ENCODE assay signal across 15 cellular contexts in the genomic region with DNA sequence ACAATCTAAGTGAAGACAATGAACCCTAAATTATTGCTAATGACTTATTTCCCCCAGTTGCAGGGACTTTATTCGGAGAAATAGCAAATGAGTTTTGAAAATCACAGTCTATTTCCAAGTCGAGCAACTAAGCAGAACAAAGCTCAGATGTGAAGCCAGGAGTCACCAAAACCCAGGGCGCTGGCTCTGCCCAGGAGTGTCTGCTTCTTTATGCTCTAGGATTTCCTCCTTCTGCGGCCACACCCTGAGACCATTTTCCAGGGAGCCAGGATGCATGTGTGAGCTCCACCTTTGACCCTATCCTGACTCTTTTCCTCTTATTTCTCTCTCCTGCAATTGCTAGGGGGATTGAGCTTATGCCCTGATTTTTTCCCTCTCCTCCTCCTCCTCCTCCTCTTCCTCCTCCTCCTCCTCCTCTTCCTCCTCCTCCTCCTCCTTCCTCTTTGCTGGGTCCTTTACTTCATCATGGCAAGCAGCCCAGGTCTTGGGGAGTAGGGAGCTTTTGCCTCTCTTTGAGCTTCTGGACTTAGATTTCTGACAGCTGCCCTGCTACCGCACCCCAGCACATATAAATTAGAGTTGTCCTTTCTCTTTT.
A peak's percentile ranks its signal among the peaks of the same experiment; 100 is the strongest.
DNase-seq lines count a peak whose midpoint lies in the region; ATAC-seq, FAIRE-seq and TF ChIP-seq lines count a peak whose summit lies in the region.
"Had no signal": no experiment of that assay in that cellular context is flagged by ENCODE, and none has a peak within 500 bp of the region (broad histone marks: within the 10 kb centered on the region; RNA-seq: fewer than 3 reads in every experiment).

No MANE protein-coding gene starts in this region.

- POLR2A ChIA-PET in A549 (lab: Yijun Ruan, JAX): no interaction called here

- H3K9me3 Mint-ChIP-seq in activated T-cell treated with anti-CD3 and anti-CD28 coated beads, Interleukin-2, amount 50 U/mL, for 72 hours: peaks cover 0 to 1% of the 10 kb centered on the region in 2 donors
- peaks cover 3% of the 10 kb centered on the region for H3K9me3 Mint-ChIP-seq in stimulated activated effector memory CD8-positive, alpha-beta T cell treated with anti-CD3 and anti-CD28 coated beads, Interleukin-12 subunit alpha, Interleukin-12 subunit beta, amount 100 ng/mL, for 72 hours

- no peak overlapping the region for H3K4me3 Mint-ChIP-seq in activated T-cell treated with anti-CD3 and anti-CD28 coated beads, Interleukin-2, amount 50 U/mL, for 72 hours
- H3K4me3 Mint-ChIP-seq in stimulated activated effector memory CD8-positive, alpha-beta T cell treated with anti-CD3 and anti-CD28 coated beads, Interleukin-12 subunit alpha, Interleukin-12 subunit beta, amount 100 ng/mL, for 72 hours: no peak overlapping the region
- H3K4me3 Mint-ChIP-seq: B cell; CD4-positive, alpha-beta memory T cell had no signal

- H3K4me1 Mint-ChIP-seq in activated T-cell treated with anti-CD3 and anti-CD28 coated beads, Interleukin-2, amount 50 U/mL, for 72 hours (ENCODE audit: low read depth): no peaks in the 10 kb centered on the region
- no peaks in the 10 kb centered on the region for H3K4me1 Mint-ChIP-seq in stimulated activated effector memory CD8-positive, alpha-beta T cell treated with anti-CD3 and anti-CD28 coated beads, Interleukin-12 subunit alpha, Interleukin-12 subunit beta, amount 100 ng/mL, for 72 hours
- H3K4me1 Mint-ChIP-seq: B cell; CD4-positive, alpha-beta memory T cell had no signal

- 50% methylated on average over 5 of the region's 5 CpGs for WGBS in A549 (ENCODE audit: missing lambda C conversion rate)

- intact Hi-C loops in mucosa of descending colon (cut with DNase I, micrococcal nuclease): no loop called here

- no peak for TF ChIP-seq CTCF in A549 (IDR thresholded peaks at IDR 0.05)
- TF ChIP-seq CTCF in mucosa of descending colon (IDR thresholded peaks at IDR 0.05): no peak

- peak; percentile 51 for FAIRE-seq in A549 (lab: Jason Lieb, UNC)
- FAIRE-seq: HepG2 had no signal

- H3K4me3 ChIP-seq in A549 (no peak overlapping the region), mucosa of descending colon (no peak overlapping the region)

- H3K27ac Mint-ChIP-seq in activated T-cell treated with anti-CD3 and anti-CD28 coated beads, Interleukin-2, amount 50 U/mL, for 72 hours: no peak overlapping the region
- H3K27ac Mint-ChIP-seq in stimulated activated effector memory CD8-positive, alpha-beta T cell treated with anti-CD3 and anti-CD28 coated beads, Interleukin-12 subunit alpha, Interleukin-12 subunit beta, amount 100 ng/mL, for 72 hours: no peak overlapping the region
- H3K27ac Mint-ChIP-seq: B cell; CD4-positive, alpha-beta memory T cell had no signal

- no peaks in the 10 kb centered on the region for H3K36me3 Mint-ChIP-seq in activated T-cell treated with anti-CD3 and anti-CD28 coated beads, Interleukin-2, amount 50 U/mL, for 72 hours (ENCODE audit: insufficient read depth in 2 of 2)
- H3K36me3 Mint-ChIP-seq in stimulated activated effector memory CD8-positive, alpha-beta T cell treated with anti-CD3 and anti-CD28 coated beads, Interleukin-12 subunit alpha, Interleukin-12 subunit beta, amount 100 ng/mL, for 72 hours: no peaks in the 10 kb centered on the region
- H3K36me3 Mint-ChIP-seq: CD4-positive, alpha-beta memory T cell had no signal

- no peak for TF ChIP-seq RAD21 in A549 (conservative IDR thresholded peaks at IDR 0.05 in 1 of 2, IDR thresholded peaks at IDR 0.05 in 1 of 2)

- H3K9me3 ChIP-seq in A549 (no peaks in the 10 kb centered on the region), mucosa of descending colon (no peaks in the 10 kb centered on the region)

- no peaks in the 10 kb centered on the region for H3K27me3 Mint-ChIP-seq in activated T-cell treated with anti-CD3 and anti-CD28 coated beads, Interleukin-2, amount 50 U/mL, for 72 hours (ENCODE audit: low read depth)

- CTCF ChIA-PET in A549 (lab: Yijun Ruan, JAX): interaction anchor here (0.6 to 2.2 kb wide), 2 partner anchors 8 to 236 kb away, joined by 3 to 12 read pairs; no protein-coding TSS in a partner anchor

- no peak for TF ChIP-seq EP300 in A549 (IDR thresholded peaks at IDR 0.05)

- H3K36me3 ChIP-seq in mucosa of descending colon (ENCODE audit: low read depth): no peaks in the 10 kb centered on the region

- peak overlapping the region; percentile 37 for H3K4me2 ChIP-seq in A549

- TF ChIP-seq POLR2A in A549 (IDR thresholded peaks at IDR 0.05; ENCODE audit: low read length): no peak

- peaks cover 12% of the 10 kb centered on the region; the same call in 2 of the 3 replicates for H3K4me1 ChIP-seq in A549
- H3K4me1 ChIP-seq in mucosa of descending colon (ENCODE audit: low read depth): peaks cover 3% of the 10 kb centered on the region

- DNase-seq in A549 (ENCODE audit: low read depth in 1 of 2, low spot score in 1 of 2) (peak in 1 of 2 experiments; percentile 40), HT-29 (ENCODE audit: low spot score) (peak; percentile 29), mucosa of descending colon (peak; percentile 67 to 79 (median 71))
- DNase-seq in activated T-cell treated with anti-CD3 and anti-CD28 coated beads, Interleukin-2, amount 50 U/mL, for 72 hours: no peak
- DNase-seq in stimulated activated effector memory CD8-positive, alpha-beta T cell treated with anti-CD3 and anti-CD28 coated beads, Interleukin-12 subunit alpha, Interleukin-12 subunit beta, amount 100 ng/mL, for 72 hours (ENCODE audit: low spot score in 2 of 2): no peak
- DNase-seq: CD4-positive, alpha-beta memory T cell; NCI-H1417 treated with DMSO at 0.1 percent for 48 hours; NCI-H2029 treated with DMSO at 0.1 percent for 48 hours; NCI-H510A; SHP77 treated with DMSO at 0.1 percent for 48 hours had no signal

- ATAC-seq in A549 (peak in 1 of 2 experiments; percentile 68; a peak in 4 of 6 replicates), esophagus mucosa (peak; percentile 73), mucosa of descending colon (peak; percentile 99), HG02970 (IDR thresholded peaks at IDR 0.05; ENCODE audit: low FRiP score, unreplicated experiment) (no peak)
- no peak for ATAC-seq in activated T-cell treated with anti-CD3 and anti-CD28 coated beads, Interleukin-2, amount 50 U/mL, for 72 hours (replicated peaks in 1 of 2)
- no peak for ATAC-seq in stimulated activated effector memory CD8-positive, alpha-beta T cell treated with anti-CD3 and anti-CD28 coated beads, Interleukin-12 subunit alpha, Interleukin-12 subunit beta, amount 100 ng/mL, for 72 hours
- ATAC-seq: HepG2, Panc1 had no signal

- no peak overlapping the region; a peak in 1 of 6 replicates for H3K27ac ChIP-seq in A549

TF ChIP-seq in A549, 52 proteins besides CTCF, POLR2A, EP300 and RAD21:
- TF ChIP-seq, protein P1, sequence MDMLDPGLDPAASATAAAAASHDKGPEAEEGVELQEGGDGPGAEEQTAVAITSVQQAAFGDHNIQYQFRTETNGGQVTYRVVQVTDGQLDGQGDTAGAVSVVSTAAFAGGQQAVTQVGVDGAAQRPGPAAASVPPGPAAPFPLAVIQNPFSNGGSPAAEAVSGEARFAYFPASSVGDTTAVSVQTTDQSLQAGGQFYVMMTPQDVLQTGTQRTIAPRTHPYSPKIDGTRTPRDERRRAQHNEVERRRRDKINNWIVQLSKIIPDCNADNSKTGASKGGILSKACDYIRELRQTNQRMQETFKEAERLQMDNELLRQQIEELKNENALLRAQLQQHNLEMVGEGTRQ (IDR thresholded peaks at IDR 0.05): no peak
- TF ChIP-seq KDM5A (IDR thresholded peaks at IDR 0.05) (no peak), HEYL (CRISPR knock-in tag; IDR thresholded peaks at IDR 0.05) (no peak)
TF ChIP-seq in A549: peak in this region for 0.

Comparison
In these comparisons a context has a peak if more than half of its experiments do, and no peak if none do; other contexts are left out.
1. ATAC-seq: peak in esophagus mucosa (single experiment) and mucosa of descending colon (single experiment); none in activated T-cell treated with anti-CD3 and anti-CD28 coated beads, Interleukin-2, amount 50 U/mL, for 72 hours (0 of 2), HG02970 (single experiment) and stimulated activated effector memory CD8-positive, alpha-beta T cell treated with anti-CD3 and anti-CD28 coated beads, Interleukin-12 subunit alpha, Interleukin-12 subunit beta, amount 100 ng/mL, for 72 hours (single experiment).
2. DNase-seq: peak in HT-29 (single experiment) and mucosa of descending colon (3 of 3); none in activated T-cell treated with anti-CD3 and anti-CD28 coated beads, Interleukin-2, amount 50 U/mL, for 72 hours (0 of 2) and stimulated activated effector memory CD8-positive, alpha-beta T cell treated with anti-CD3 and anti-CD28 coated beads, Interleukin-12 subunit alpha, Interleukin-12 subunit beta, amount 100 ng/mL, for 72 hours (0 of 2).